ENCODE assay signal across 8 cellular contexts in genomic region chr10:67849331-67850011, GRCh38. TPM values are rescaled to one million over a fixed set of nuclear protein-coding genes. Genes with fewer than 3 reads are reported as not detected.
A peak's percentile ranks its signal among the peaks of the same experiment; 100 is the strongest.
DNase-seq lines count a peak whose midpoint lies in the region; ATAC-seq, FAIRE-seq and TF ChIP-seq lines count a peak whose summit lies in the region.

No MANE protein-coding gene starts in this region.

- WGBS in right cardiac atrium = under 1% methylated on average over 36 of the region's 36 CpGs
- 0% methylated on average over 36 of the region's 36 CpGs for WGBS in psoas muscle, 3 donors

- FAIRE-seq in urothelium cell line (lab: Jason Lieb, UNC) = peak; percentile 65

- H3K4me1 ChIP-seq in right cardiac atrium (ENCODE audit: control insufficient read depth, insufficient read depth, low read length) (no peaks in the 10 kb centered on the region), psoas muscle (peaks cover 5% of the 10 kb centered on the region)

- peak; percentile 77 for DNase-seq in NCI-H146 treated with DMSO at 0.1 percent for 48 hours (lab: John Stamatoyannopoulos, UW; ENCODE audit: unreplicated experiment)
- DNase-seq in T-helper 1 cell = peak; percentile 73 to 96 (median 82)
- DNase-seq in right cardiac atrium = peak; percentile 94 to 99 (median 98)
- DNase-seq in psoas muscle = peak; percentile 96 to 98
- DNase-seq in urothelium cell line (ENCODE audit: low spot score) = peak; percentile 96

- no peaks in the 10 kb centered on the region for H3K9me3 ChIP-seq in right cardiac atrium (ENCODE audit: control insufficient read depth, low read length)
- no peaks in the 10 kb centered on the region for H3K9me3 ChIP-seq in psoas muscle

- peak; percentile 92 for ATAC-seq in HG02884 (IDR thresholded peaks at IDR 0.05; ENCODE audit: unreplicated experiment)
- ATAC-seq in right cardiac atrium = peak; percentile 99
- ATAC-seq in psoas muscle = peak; percentile 98 to 100 (median 98)

- H3K4me3 ChIP-seq in right cardiac atrium (ENCODE audit: low read length) (peak overlapping the region; percentile 98), psoas muscle (peak overlapping the region; percentile 96)

- no peaks in the 10 kb centered on the region for H3K36me3 ChIP-seq in psoas muscle (ENCODE audit: insufficient read depth in 1 of 2, low read depth in 1 of 2)

- intact Hi-C loops in right cardiac atrium (cut with DNase I) = loop anchor here in 1 of 4 donors (10.0 kb wide), 1 partner anchor 455 kb away; no protein-coding TSS in a partner anchor
- intact Hi-C loops in psoas muscle (cut with DNase I) = loop anchor here (10.0 kb wide), 2 partner anchors 315 to 455 kb away; no protein-coding TSS in a partner anchor

- H3K27ac ChIP-seq in angular gyrus (ENCODE audit: low read depth, low read length) = peak overlapping the region; percentile 98
- H3K27ac ChIP-seq in right cardiac atrium (ENCODE audit: low read length) = peak overlapping the region; percentile 98
- peak overlapping the region; percentile 99 for H3K27ac ChIP-seq in psoas muscle

- peak; percentile 36 for TF ChIP-seq CTCF in psoas muscle (IDR thresholded peaks at IDR 0.05)

- TF ChIP-seq POLR2A in GM15510 (IDR thresholded peaks at IDR 0.05; ENCODE audit: borderline replicate concordance, extremely low read depth, insufficient read length) = peak; percentile 51

- H3K27me3 ChIP-seq in right cardiac atrium (ENCODE audit: control insufficient read depth, insufficient read depth) = no peaks in the 10 kb centered on the region
- no peaks in the 10 kb centered on the region for H3K27me3 ChIP-seq in psoas muscle (ENCODE audit: insufficient read depth in 3 of 3, low read length in 2 of 3)

RNA-seq across cellular contexts. Expression of gene DNAJC12, which starts 11.5 kb away (rescaled TPM):
- total RNA-seq in right cardiac atrium = 1 to 10 TPM; 3.3 to 4.2 (median 3.6) TPM
- polyA plus RNA-seq in right cardiac atrium = 5.8 TPM
- 1 to 10 TPM; 5.8 to 9.2 (median 7.7) TPM for total RNA-seq in psoas muscle
- polyA plus RNA-seq in psoas muscle = 10 to 100 TPM in 2 of 3 donors, 1 to 10 TPM in 1; 2.1 to 20.4 (median 13.8) TPM

RNA-seq across cellular contexts. Expression of gene SIRT1, which starts 35.0 kb away (rescaled TPM):
- total RNA-seq in right cardiac atrium = 10 to 100 TPM; 16.0 to 18.7 (median 17.5) TPM
- 9.3 TPM for polyA plus RNA-seq in right cardiac atrium
- 10 to 100 TPM; 14.7 to 24.3 (median 18.6) TPM for total RNA-seq in psoas muscle
- polyA plus RNA-seq in psoas muscle = 10 to 100 TPM in 2 of 3 donors, 1 to 10 TPM in 1; 7.8 to 21.4 (median 16.1) TPM

Comparison
In these comparisons a context has a peak if more than half of its experiments do, and no peak if none do; other contexts are left out.
1. Peak in every context shown above with its lines: DNase-seq, ATAC-seq, H3K4me3 ChIP-seq and H3K27ac ChIP-seq.